In the genomic region with DNA sequence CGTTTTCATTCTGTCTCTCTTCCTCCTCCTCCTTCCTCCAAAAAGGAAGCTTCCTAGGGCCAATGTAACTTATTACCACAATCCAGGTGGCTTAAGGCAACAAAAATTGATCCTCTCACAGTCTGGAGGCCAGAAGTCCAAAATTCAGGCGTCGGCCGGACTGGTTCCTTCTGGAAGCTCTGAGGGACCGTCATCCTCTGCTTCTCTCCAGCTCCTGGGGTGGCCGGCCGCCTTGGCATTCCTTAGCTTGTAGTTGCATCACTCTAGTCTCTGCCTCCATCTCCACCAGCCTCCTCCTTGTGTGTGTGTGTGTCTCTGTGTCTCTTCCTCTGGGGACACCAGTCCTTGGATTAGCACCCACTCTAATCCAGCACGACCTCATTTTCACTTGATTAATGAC, we compare ENCODE assay signal across 9 cellular contexts.
"Had no signal": no experiment of that assay in that cellular context is flagged by ENCODE, and none has a peak within 500 bp of the region (broad histone marks: within the 10 kb centered on the region; RNA-seq: fewer than 3 reads in every experiment).

No MANE protein-coding gene starts in this region.

- H3K4me1 ChIP-seq: HAP-1 had no signal

- DNase-seq: GM23248, GOT3, H7, H9, HCEC 1CT, HFFc6 had no signal

- H3K36me3 ChIP-seq: HAP-1 had no signal

- H3K9me3 ChIP-seq: HAP-1 had no signal

- H3K4me3 Mint-ChIP-seq: GM23338, H9, HFFc6 had no signal

- H3K4me1 Mint-ChIP-seq: GM23338 had no signal

- ATAC-seq: GM23338, HCT116 had no signal

- H3K27ac Mint-ChIP-seq: GM23338, HFFc6 had no signal

- H3K4me3 ChIP-seq: GM23248, GM23338, HAP-1 had no signal

- H3K27ac ChIP-seq: GM23248 had no signal
